In the genomic region with DNA sequence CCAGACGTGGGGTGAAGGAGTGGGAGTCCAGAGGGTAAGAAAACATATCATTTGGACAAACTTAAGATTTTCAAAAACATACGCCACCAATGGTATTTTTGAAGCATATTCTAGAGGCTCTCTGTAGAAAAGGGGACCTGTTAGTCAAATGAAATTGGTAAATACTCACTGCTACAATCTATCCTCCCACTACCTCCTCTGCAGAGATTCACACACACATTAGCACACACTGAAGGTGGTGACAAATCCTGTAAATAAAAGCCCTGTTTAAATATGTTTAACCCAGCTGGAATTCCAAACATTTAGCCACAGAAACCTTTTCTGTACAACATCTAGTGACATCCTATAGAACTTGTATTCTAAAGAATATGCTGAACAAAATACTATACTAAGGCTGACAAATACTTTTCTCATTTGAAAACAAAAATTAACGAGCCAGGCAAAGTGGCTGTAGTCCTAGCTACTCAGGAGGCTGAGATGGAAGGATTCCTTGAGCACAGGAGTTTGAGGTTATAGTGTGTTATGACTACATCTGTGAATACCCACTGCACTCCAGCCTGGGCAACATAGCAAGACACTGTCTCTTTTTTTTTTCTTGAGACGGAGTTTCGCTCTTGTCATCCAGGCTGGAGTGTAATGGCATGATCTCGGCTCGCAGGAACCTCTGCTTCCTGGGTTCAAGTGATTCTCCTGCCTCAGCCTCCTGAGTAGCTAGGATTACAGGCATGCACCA, we compare ENCODE assay signal across 22 cellular contexts. TPM values are rescaled to one million over a fixed set of nuclear protein-coding genes. Genes with fewer than 3 reads are reported as not detected.
DNase-seq lines count a peak whose midpoint lies in the region; ATAC-seq, FAIRE-seq and TF ChIP-seq lines count a peak whose summit lies in the region.
"Had no signal": no experiment of that assay in that cellular context is flagged by ENCODE, and none has a peak within 500 bp of the region (broad histone marks: within the 10 kb centered on the region; RNA-seq: fewer than 3 reads in every experiment).

No MANE protein-coding gene starts in this region.

- TF ChIP-seq CTCF in A549 (IDR thresholded peaks at IDR 0.05), result no peak
- TF ChIP-seq CTCF in PC-3 (conservative IDR thresholded peaks at IDR 0.05; ENCODE audit: low read depth, low read length), result no peak
- no peak for TF ChIP-seq CTCF in glutamatergic neuron (IDR thresholded peaks at IDR 0.05; ENCODE audit: partially characterized antibody, unreplicated experiment)

- H3K9me2 ChIP-seq in PC-3 (replicated peaks; ENCODE audit: low read length), result no peaks in the 10 kb centered on the region
- H3K9me2 ChIP-seq: SK-N-SH had no signal

- H3K27ac ChIP-seq in A549 (no peak overlapping the region), PC-3 (ENCODE audit: low read length) (no peak overlapping the region)
- H3K27ac ChIP-seq: Peyer's patch had no signal

- 82% methylated on average over 7 of the region's 7 CpGs for WGBS in A549 (ENCODE audit: missing lambda C conversion rate)

- no peaks in the 10 kb centered on the region for H3F3A ChIP-seq in PC-3 (ENCODE audit: low read length, unreplicated experiment)

- TF ChIP-seq RAD21 in A549 (conservative IDR thresholded peaks at IDR 0.05 in 1 of 2, IDR thresholded peaks at IDR 0.05 in 1 of 2), result no peak

- no peaks in the 10 kb centered on the region for H3K79me2 ChIP-seq in PC-3 (ENCODE audit: low read length)

- no peaks in the 10 kb centered on the region for H3K27me3 ChIP-seq in PC-3 (ENCODE audit: low read length)
- H3K27me3 ChIP-seq: Peyer's patch had no signal

- peak overlapping the region; percentile 43 for H3K27ac Mint-ChIP-seq in glutamatergic neuron (ENCODE audit: unreplicated experiment)
- no peak overlapping the region for H3K27ac Mint-ChIP-seq in activated CD8-positive, alpha-beta T cell treated with anti-CD3 and anti-CD28 coated beads, Interleukin-2, amount 10 ng/mL, durations not matched to agents 7 days and 5 days
- H3K27ac Mint-ChIP-seq: CD4-positive, CD25-positive, alpha-beta regulatory T cell had no signal

- no TSS peak for BruUV-seq in PC-3 (replicated peaks; lab: Mats Ljungman, UMichigan)

- DNase-seq in A549 (ENCODE audit: low read depth in 1 of 2, low spot score in 1 of 2) (peak in 1 of 2 experiments; percentile 17), ELR (ENCODE audit: low read depth) (peak; percentile 43), PC-3 (peak; percentile 72), glutamatergic neuron (no peak), SW480 (ENCODE audit: low spot score) (no peak), DMS114 treated with DMSO at 0.1 percent for 48 hours (lab: John Stamatoyannopoulos, UW; ENCODE audit: unreplicated experiment) (no peak)
- no peak for DNase-seq in activated CD8-positive, alpha-beta T cell treated with anti-CD3 and anti-CD28 coated beads, Interleukin-2, amount 10 ng/mL, durations not matched to agents 7 days and 5 days
- DNase-seq: AML-193; Calu3; CD4-positive, CD25-positive, alpha-beta regulatory T cell; DND-41; H9; NCI-H1048; NCI-H1694 treated with DMSO at 0.1 percent for 48 hours; NCI-H446; NCI-H774; Peyer's patch; Right ventricle myocardium superior; SK-N-SH had no signal

- H3K4me2 ChIP-seq in A549, result no peak overlapping the region
- peak overlapping the region; percentile 10; the same call in 1 of the 2 replicates for H3K4me2 ChIP-seq in PC-3 (ENCODE audit: low read length)
- H3K4me2 ChIP-seq: SK-N-SH had no signal

- H3K9me3 ChIP-seq in A549 (no peaks in the 10 kb centered on the region), PC-3 (ENCODE audit: low read length) (no peaks in the 10 kb centered on the region)
- H3K9me3 ChIP-seq: Peyer's patch, SK-N-SH had no signal

- H3K4me3 Mint-ChIP-seq in glutamatergic neuron (ENCODE audit: unreplicated experiment), result no peak overlapping the region
- no peak overlapping the region for H3K4me3 Mint-ChIP-seq in activated CD8-positive, alpha-beta T cell treated with anti-CD3 and anti-CD28 coated beads, Interleukin-2, amount 10 ng/mL, durations not matched to agents 7 days and 5 days
- H3K4me3 Mint-ChIP-seq: CD4-positive, CD25-positive, alpha-beta regulatory T cell; H9 had no signal

- no peak overlapping the region for H2AFZ ChIP-seq in PC-3 (ENCODE audit: low read length)

- H3K4me1 ChIP-seq in A549 (peaks cover 30% of the 10 kb centered on the region), PC-3 (ENCODE audit: insufficient read depth, low read length) (peaks cover 10% of the 10 kb centered on the region)
- H3K4me1 ChIP-seq: Peyer's patch had no signal

- FAIRE-seq in A549 (lab: Jason Lieb, UNC), result no peak
- FAIRE-seq: HTR-8/SVneo, K562 had no signal

- intact Hi-C loops in PC-3 (cut with micrococcal nuclease), result loop anchor here (2.0 kb wide), 1 partner anchor 14 kb away; no protein-coding TSS in a partner anchor

- TF ChIP-seq EP300 in A549 (IDR thresholded peaks at IDR 0.05), result no peak

- no peaks in the 10 kb centered on the region for H3K9me3 Mint-ChIP-seq in glutamatergic neuron (ENCODE audit: unreplicated experiment)
- H3K9me3 Mint-ChIP-seq in activated CD8-positive, alpha-beta T cell treated with anti-CD3 and anti-CD28 coated beads, Interleukin-2, amount 10 ng/mL, durations not matched to agents 7 days and 5 days (ENCODE audit: insufficient read depth), result no peaks in the 10 kb centered on the region
- H3K9me3 Mint-ChIP-seq: CD4-positive, CD25-positive, alpha-beta regulatory T cell; H9 had no signal

- no peaks in the 10 kb centered on the region for H3K36me3 Mint-ChIP-seq in glutamatergic neuron (ENCODE audit: unreplicated experiment)
- peaks cover 1% of the 10 kb centered on the region for H3K36me3 Mint-ChIP-seq in activated CD8-positive, alpha-beta T cell treated with anti-CD3 and anti-CD28 coated beads, Interleukin-2, amount 10 ng/mL, durations not matched to agents 7 days and 5 days (ENCODE audit: low read depth)

- CTCF ChIA-PET in A549 (lab: Yijun Ruan, JAX), result interaction anchor here (0.8 to 0.9 kb wide), 2 partner anchors 9 to 12 kb away, joined by 3 read pairs; no protein-coding TSS in a partner anchor
- CTCF ChIA-PET in PC-3 (lab: Charles Lee), result no interaction called here
- CTCF ChIA-PET in activated CD8-positive, alpha-beta T cell treated with anti-CD3 and anti-CD28 coated beads, Interleukin-2, amount 10 ng/mL, durations not matched to agents 7 days and 5 days (lab: Charles Lee), result interaction anchor here (0.6 kb wide), 1 partner anchor 10 kb away, joined by 3 read pairs; no protein-coding TSS in a partner anchor

- H3K9ac ChIP-seq in PC-3 (ENCODE audit: low read length), result no peak overlapping the region
- H3K9ac ChIP-seq: SK-N-SH had no signal

- H4K20me1 ChIP-seq in PC-3 (ENCODE audit: low read length), result no peaks in the 10 kb centered on the region

- no peaks in the 10 kb centered on the region for H3K27me3 Mint-ChIP-seq in glutamatergic neuron (ENCODE audit: unreplicated experiment)
- H3K27me3 Mint-ChIP-seq in activated CD8-positive, alpha-beta T cell treated with anti-CD3 and anti-CD28 coated beads, Interleukin-2, amount 10 ng/mL, durations not matched to agents 7 days and 5 days (ENCODE audit: low read depth), result no peaks in the 10 kb centered on the region
- H3K27me3 Mint-ChIP-seq: CD4-positive, CD25-positive, alpha-beta regulatory T cell had no signal

- H3K4me3 ChIP-seq in A549 (no peak overlapping the region), PC-3 (ENCODE audit: low read length) (no peak overlapping the region)
- H3K4me3 ChIP-seq: K562, Peyer's patch had no signal

- peaks cover 24% of the 10 kb centered on the region for H3K4me1 Mint-ChIP-seq in glutamatergic neuron (ENCODE audit: low read depth, unreplicated experiment)
- H3K4me1 Mint-ChIP-seq in activated CD8-positive, alpha-beta T cell treated with anti-CD3 and anti-CD28 coated beads, Interleukin-2, amount 10 ng/mL, durations not matched to agents 7 days and 5 days (ENCODE audit: low read depth), result no peaks in the 10 kb centered on the region
- H3K4me1 Mint-ChIP-seq: H9 had no signal

- ATAC-seq in A549, result peak; percentile 34 to 74; a peak in 3 of 6 replicates
- ATAC-seq in PC-3, result peak; percentile 96
- no peak for ATAC-seq in HG03442 (IDR thresholded peaks at IDR 0.05; ENCODE audit: unreplicated experiment)
- ATAC-seq in activated CD8-positive, alpha-beta T cell treated with anti-CD3 and anti-CD28 coated beads, Interleukin-2, amount 10 ng/mL, durations not matched to agents 7 days and 5 days, result no peak
- ATAC-seq: K562 had no signal

- H3K36me3 ChIP-seq in PC-3 (ENCODE audit: low read depth, low read length), result peaks cover 11% of the 10 kb centered on the region; the same call in 1 of the 2 replicates

- POLR2A ChIA-PET in A549 (lab: Yijun Ruan, JAX), result no interaction called here
- POLR2A ChIA-PET in PC-3 (lab: Charles Lee; ENCODE audit: unreplicated experiment), result interaction anchor here (0.5 kb wide), 1 partner anchor 321 kb away, joined by 3 read pairs; no protein-coding TSS in a partner anchor
- POLR2A ChIA-PET in activated CD8-positive, alpha-beta T cell treated with anti-CD3 and anti-CD28 coated beads, Interleukin-2, amount 10 ng/mL, durations not matched to agents 7 days and 5 days (lab: Charles Lee), result no interaction called here

- no peak for TF ChIP-seq POLR2A in A549 (IDR thresholded peaks at IDR 0.05; ENCODE audit: low read length)

RNA-seq across cellular contexts. Expression of a gene that starts 25.9 kb away (rescaled TPM):
- polyA plus RNA-seq in A549 (2011; rRNA removed), result 23.3 and 25.7 TPM in 2 replicates
- 5.5 and 6.6 TPM in 2 replicates for polyA plus RNA-seq in A549 (2012; cell fraction: cytosol; rRNA removed)
- 4.9 and 8.2 TPM in 2 replicates for polyA plus RNA-seq in A549 (2012; cell fraction: nucleus; rRNA removed)
- 14.3 to 18.2 TPM (median 18.1 TPM) in 3 replicates for polyA plus RNA-seq in A549 (2017; fragmentation: RNase III; extraction: RNeasy Plus Mini Kit Qiagen cat#74134 plus additional on column Dnase treatment)
- 33.2 and 37.1 TPM in 2 replicates for polyA minus RNA-seq in A549 (2011; rRNA and poly(A)+ RNA removed)
- 20.4 and 23.8 TPM in 2 replicates for total RNA-seq in PC-3 (2014; rRNA removed)
- 44.0 TPM for total RNA-seq in glutamatergic neuron (ENCODE audit: unreplicated experiment)
- 10 to 100 TPM; 13.9 to 15.6 TPM for total RNA-seq in activated CD8-positive, alpha-beta T cell treated with anti-CD3 and anti-CD28 coated beads, Interleukin-2, amount 10 ng/mL, durations not matched to agents 7 days and 5 days

RNA-seq across cellular contexts. Expression of a gene that starts 51.5 kb away (rescaled TPM):
- polyA plus RNA-seq in A549 (2011; rRNA removed) (not detected in 2 replicates), A549 (2017; fragmentation: RNase III; extraction: RNeasy Plus Mini Kit Qiagen cat#74134 plus additional on column Dnase treatment) (not detected in 3 replicates)
- not detected in 2 replicates for polyA plus RNA-seq in A549 (2012; cell fraction: cytosol; rRNA removed)
- polyA plus RNA-seq in A549 (2012; cell fraction: nucleus; rRNA removed), result not detected in 2 replicates
- polyA minus RNA-seq in A549 (2011; rRNA and poly(A)+ RNA removed), result not detected in 2 replicates
- total RNA-seq in PC-3 (2014; rRNA removed) (2.4 TPM in 1 of 2 replicates, not detected in the other), glutamatergic neuron (ENCODE audit: unreplicated experiment) (0.61 TPM)
- not detected for total RNA-seq in activated CD8-positive, alpha-beta T cell treated with anti-CD3 and anti-CD28 coated beads, Interleukin-2, amount 10 ng/mL, durations not matched to agents 7 days and 5 days
- total RNA-seq: Calu3; CD4-positive, CD25-positive, alpha-beta regulatory T cell; H9; K562 had no signal
- polyA plus RNA-seq: CD4-positive, CD25-positive, alpha-beta regulatory T cell; K562 had no signal

RNA-seq across cellular contexts. Expression of a gene that starts 56.4 kb away (rescaled TPM):
- polyA plus RNA-seq in A549 (2011; rRNA removed) (0.06 and 0.12 TPM in 2 replicates), A549 (2017; fragmentation: RNase III; extraction: RNeasy Plus Mini Kit Qiagen cat#74134 plus additional on column Dnase treatment) (0.16 to 0.21 TPM (median 0.19 TPM) in 3 replicates)
- 0.05 and 0.08 TPM in 2 replicates for polyA plus RNA-seq in A549 (2012; cell fraction: cytosol; rRNA removed)
- polyA plus RNA-seq in A549 (2012; cell fraction: nucleus; rRNA removed), result 0.20 and 0.24 TPM in 2 replicates
- polyA minus RNA-seq in A549 (2011; rRNA and poly(A)+ RNA removed), result 0.25 TPM in 1 of 2 replicates, not detected in the other
- total RNA-seq in PC-3 (2014; rRNA removed) (0.52 and 0.77 TPM in 2 replicates), glutamatergic neuron (ENCODE audit: unreplicated experiment) (0.25 TPM)
- not detected for total RNA-seq in activated CD8-positive, alpha-beta T cell treated with anti-CD3 and anti-CD28 coated beads, Interleukin-2, amount 10 ng/mL, durations not matched to agents 7 days and 5 days
- total RNA-seq: Calu3; CD4-positive, CD25-positive, alpha-beta regulatory T cell; H9; K562; Peyer's patch; Right ventricle myocardium superior had no signal
- polyA plus RNA-seq: CD4-positive, CD25-positive, alpha-beta regulatory T cell had no signal

Comparison
In these comparisons a context has a peak if more than half of its experiments do, and no peak if none do; other contexts are left out.
1. ATAC-seq: peak in A549 (2 of 2) and PC-3 (single experiment); none in HG03442 (single experiment) and activated CD8-positive, alpha-beta T cell treated with anti-CD3 and anti-CD28 coated beads, Interleukin-2, amount 10 ng/mL, durations not matched to agents 7 days and 5 days (single experiment).
2. DNase-seq: peak in ELR (single experiment) and PC-3 (single experiment); none in glutamatergic neuron (single experiment), SW480 (single experiment), DMS114 treated with DMSO at 0.1 percent for 48 hours (single experiment) and activated CD8-positive, alpha-beta T cell treated with anti-CD3 and anti-CD28 coated beads, Interleukin-2, amount 10 ng/mL, durations not matched to agents 7 days and 5 days (single experiment).